In the genomic region with DNA sequence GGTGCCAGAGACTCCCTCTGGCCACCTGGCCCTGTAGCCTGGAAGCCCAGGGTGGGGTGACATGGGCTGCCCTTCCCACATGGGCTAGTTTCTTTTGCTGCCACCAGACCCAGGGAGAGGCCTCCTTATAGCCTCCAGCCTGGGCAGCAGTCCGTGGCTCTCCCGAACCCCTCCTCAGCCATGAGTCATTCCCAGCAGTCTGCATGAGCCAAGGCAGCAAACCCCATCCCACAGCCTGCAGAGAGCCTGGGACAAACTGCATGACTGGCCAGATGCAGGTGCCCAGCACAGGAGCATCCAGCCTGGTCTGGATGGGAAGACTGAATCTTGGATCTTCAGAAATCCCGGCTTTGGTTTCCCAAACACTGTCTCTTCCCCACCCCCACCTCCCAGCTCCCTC, we compare ENCODE assay signal across 15 cellular contexts.
DNase-seq lines count a peak whose midpoint lies in the region; ATAC-seq and TF ChIP-seq lines count a peak whose summit lies in the region.
"Had no signal": no experiment of that assay in that cellular context is flagged by ENCODE, and none has a peak within 500 bp of the region (broad histone marks: within the 10 kb centered on the region; RNA-seq: fewer than 3 reads in every experiment).

No MANE protein-coding gene starts in this region.

- H3F3A ChIP-seq in SK-N-SH (replicated peaks; ENCODE audit: insufficient read depth): peaks cover 5% of the 10 kb centered on the region

- H3K27me3 ChIP-seq in SK-N-SH (ENCODE audit: insufficient read depth): no peaks in the 10 kb centered on the region
- H3K27me3 ChIP-seq in neuronal stem cell (ENCODE audit: control insufficient read depth in 3 of 3, insufficient read depth in 3 of 3, low read depth in 1 of 3, low read length in 3 of 3): peaks cover 0 to 29% (median 0%) of the 10 kb centered on the region in 3 experiments
- no peaks in the 10 kb centered on the region for H3K27me3 ChIP-seq in WERI-Rb-1 (ENCODE audit: insufficient read depth, low read depth, severe bottlenecking)
- H3K27me3 ChIP-seq: cardiac muscle cell had no signal

- CTCF ChIA-PET in SK-N-SH (lab: Yijun Ruan, JAX): interaction anchor here (0.6 to 12.2 kb wide), 12 partner anchors 10 to 410 kb away, joined by 3 to 203 read pairs (median 6); a partner anchor contains a TSS

- H2AFZ ChIP-seq in SK-N-SH (ENCODE audit: low read depth) (no peak overlapping the region), neuronal stem cell (ENCODE audit: low read length) (no peak overlapping the region)

- no peaks in the 10 kb centered on the region for H3K9me2 ChIP-seq in SK-N-SH

- no peaks in the 10 kb centered on the region for H3K79me1 ChIP-seq in neuronal stem cell (ENCODE audit: low read depth, low read length)

- no peak overlapping the region for H4K8ac ChIP-seq in neuronal stem cell (ENCODE audit: low read depth, low read length)

- H3K4me3 ChIP-seq in AG10803 (ENCODE audit: low read length): no peak overlapping the region
- H3K4me3 ChIP-seq in SK-N-SH (ENCODE audit: low read depth in 2 of 2, low read length in 1 of 2): no peak overlapping the region
- H3K4me3 ChIP-seq in fibroblast of mammary gland (ENCODE audit: control insufficient read depth, low read depth, low read length): no peak overlapping the region
- no peak overlapping the region for H3K4me3 ChIP-seq in neuronal stem cell (ENCODE audit: low read length in 2 of 2)
- no peak overlapping the region for H3K4me3 ChIP-seq in WERI-Rb-1 (ENCODE audit: low read depth, low read length)
- H3K4me3 ChIP-seq: cardiac muscle cell, GM12878 had no signal

- H3K36me3 Mint-ChIP-seq in endothelial cell (ENCODE audit: low read depth, unreplicated experiment): no peaks in the 10 kb centered on the region
- H3K36me3 Mint-ChIP-seq: immature natural killer cell had no signal

- H2AK5ac ChIP-seq in neuronal stem cell (ENCODE audit: low read depth, low read length): peak overlapping the region; percentile 98

- H3K18ac ChIP-seq in neuronal stem cell (ENCODE audit: low read length): peak overlapping the region; percentile 4

- 13% methylated on average over 1 of the region's 3 CpGs for WGBS in SK-N-SH (ENCODE audit: low lambda C conversion rate)
- no CpG with 5 or more reads among the region's 3 CpGs for WGBS in neuronal stem cell (ENCODE audit: extremely low coverage in 2 of 2, insufficient read length in 2 of 2, insufficient replicate concordance in 1 of 2), 2 donors

- no peaks in the 10 kb centered on the region for H3K9me3 Mint-ChIP-seq in endothelial cell (ENCODE audit: unreplicated experiment)
- H3K9me3 Mint-ChIP-seq: immature natural killer cell had no signal

- POLR2A ChIA-PET in SK-N-SH (lab: Yijun Ruan, JAX): interaction anchor here (1.0 to 5.7 kb wide), 9 partner anchors 9 to 278 kb away, joined by 3 to 49 read pairs (median 5); no protein-coding TSS in a partner anchor

- peak overlapping the region; percentile 84 for H2BK5ac ChIP-seq in neuronal stem cell (ENCODE audit: low read length)

- H3K9ac ChIP-seq in SK-N-SH (no peak overlapping the region; the same call in 1 of the 2 replicates), neuronal stem cell (ENCODE audit: low read depth, low read length, poor library complexity) (peak overlapping the region; percentile 64)

- no peaks in the 10 kb centered on the region for H4K20me1 ChIP-seq in SK-N-SH (ENCODE audit: insufficient read depth)

- peak in 1 of 2 experiments; percentile 40; a peak in 1 of 4 replicates for TF ChIP-seq EP300 in SK-N-SH (IDR thresholded peaks at IDR 0.05; ENCODE audit: borderline replicate concordance in 1 of 2, low read depth in 1 of 2, low read length in 1 of 2)

- peaks cover 13% of the 10 kb centered on the region for H3K27me3 Mint-ChIP-seq in endothelial cell (ENCODE audit: unreplicated experiment)

- H4K91ac ChIP-seq in neuronal stem cell (ENCODE audit: low read depth, low read length, poor library complexity): no peak overlapping the region

- no peak for ATAC-seq in HG03108 (IDR thresholded peaks at IDR 0.05; ENCODE audit: unreplicated experiment)
- ATAC-seq in HG02852 (IDR thresholded peaks at IDR 0.05; ENCODE audit: unreplicated experiment): no peak
- ATAC-seq: stimulated activated naive CD8-positive, alpha-beta T cell treated with anti-CD3 and anti-CD28 coated beads, Interleukin-15, Interleukin-2, amounts not matched to agents 100 U/mL and 50 U/mL, for 24 hours had no signal

- peak overlapping the region; percentile 2 for H2BK15ac ChIP-seq in neuronal stem cell (ENCODE audit: low read length)

- no peak overlapping the region for H3K4ac ChIP-seq in neuronal stem cell (ENCODE audit: low read length)

- TF ChIP-seq RAD21 in SK-N-SH (IDR thresholded peaks at IDR 0.05; ENCODE audit: low read length): 0 out of 2 replicates have a peak, but pooled peaks have one; percentile 21

- H3K4me1 ChIP-seq in SK-N-SH (ENCODE audit: control insufficient read depth in 1 of 2, insufficient read depth in 2 of 2, low read depth in 1 of 2, low read length in 1 of 2) (peaks cover 56 to 99% of the 10 kb centered on the region in 2 experiments), neuronal stem cell (ENCODE audit: control insufficient read depth in 2 of 2, insufficient read depth in 1 of 2, low read depth in 1 of 2, low read length in 2 of 2) (peaks cover 12 to 20% of the 10 kb centered on the region in 2 donors)

- H2BK12ac ChIP-seq in neuronal stem cell (ENCODE audit: low read length): no peak overlapping the region

- TF ChIP-seq CTCF in AG10803 (conservative IDR thresholded peaks at IDR 0.05; ENCODE audit: low read length): no peak
- no peak for TF ChIP-seq CTCF in SK-N-SH (IDR thresholded peaks at IDR 0.05)
- no peak for TF ChIP-seq CTCF in fibroblast of mammary gland (conservative IDR thresholded peaks at IDR 0.05; ENCODE audit: control insufficient read depth, insufficient read depth, low read depth, low read length)
- no peak for TF ChIP-seq CTCF in endothelial cell (IDR thresholded peaks at IDR 0.05; ENCODE audit: unreplicated experiment)
- no peak for TF ChIP-seq CTCF in WERI-Rb-1 (IDR thresholded peaks at IDR 0.05; ENCODE audit: low read depth, low read length)

- DNase-seq in AG10803 (ENCODE audit: low read depth) (peak; percentile 71), SK-N-SH (no peak), fibroblast of mammary gland (ENCODE audit: low read depth) (peak; percentile 89), neuronal stem cell (ENCODE audit: low spot score) (no peak), endothelial cell (ENCODE audit: low spot score) (no peak), WERI-Rb-1 (no peak)
- DNase-seq: activated CD4-positive, alpha-beta T cell treated with anti-CD3 and anti-CD28 coated beads for 48 hours; immature natural killer cell; NCI-H1417; stimulated activated naive CD8-positive, alpha-beta T cell treated with anti-CD3 and anti-CD28 coated beads, Interleukin-15, Interleukin-2, amounts not matched to agents 100 U/mL and 50 U/mL, for 24 hours had no signal

- H3K79me2 ChIP-seq in SK-N-SH (ENCODE audit: insufficient read depth): no peaks in the 10 kb centered on the region

- no peaks in the 10 kb centered on the region for H3K36me3 ChIP-seq in SK-N-SH (replicated peaks in 1 of 2; ENCODE audit: control insufficient read depth in 1 of 2, insufficient read depth in 2 of 2, low read length in 1 of 2)
- H3K36me3 ChIP-seq in neuronal stem cell (replicated peaks in 1 of 2; ENCODE audit: control insufficient read depth in 2 of 2, insufficient read depth in 2 of 2, low read length in 2 of 2): no peaks in the 10 kb centered on the region
- no peaks in the 10 kb centered on the region for H3K36me3 ChIP-seq in WERI-Rb-1
- H3K36me3 ChIP-seq: cardiac muscle cell had no signal

- no peak overlapping the region for H3K14ac ChIP-seq in neuronal stem cell (ENCODE audit: low read length)

- H3K4me1 Mint-ChIP-seq in endothelial cell (ENCODE audit: unreplicated experiment): peaks cover 29% of the 10 kb centered on the region
- H3K4me1 Mint-ChIP-seq: immature natural killer cell had no signal

- no peak overlapping the region for H2BK120ac ChIP-seq in neuronal stem cell (ENCODE audit: low read depth, low read length)

- no peak overlapping the region for H3K27ac Mint-ChIP-seq in endothelial cell (ENCODE audit: unreplicated experiment)
- H3K27ac Mint-ChIP-seq: immature natural killer cell had no signal

- H3K23ac ChIP-seq in neuronal stem cell (ENCODE audit: low read depth, low read length, poor library complexity): no peak overlapping the region

- H3K4me2 ChIP-seq in SK-N-SH (peak overlapping the region; percentile 48; the same call in 1 of the 2 replicates), neuronal stem cell (ENCODE audit: insufficient read depth, low read length, poor library complexity, severe bottlenecking) (no peak overlapping the region)

- H3K27ac ChIP-seq in SK-N-SH (ENCODE audit: low read depth in 2 of 2, low read length in 1 of 2) (peak overlapping the region; percentile 68 to 94), neuronal stem cell (replicated peaks; ENCODE audit: low read length) (no peak overlapping the region), WERI-Rb-1 (no peak overlapping the region)
- H3K27ac ChIP-seq: C4-2B had no signal

- no peak overlapping the region for H3K4me3 Mint-ChIP-seq in endothelial cell (ENCODE audit: unreplicated experiment)
- H3K4me3 Mint-ChIP-seq: immature natural killer cell had no signal

- H3K9me3 ChIP-seq in SK-N-SH (no peaks in the 10 kb centered on the region), neuronal stem cell (replicated peaks in 1 of 2; ENCODE audit: control insufficient read depth in 2 of 2, insufficient read depth in 1 of 2, low read depth in 1 of 2, low read length in 2 of 2) (no peaks in the 10 kb centered on the region), WERI-Rb-1 (ENCODE audit: severe bottlenecking) (no peaks in the 10 kb centered on the region)

Comparison
In these comparisons a context has a peak if more than half of its experiments do, and no peak if none do; other contexts are left out.
1. DNase-seq: peak in AG10803 (single experiment) and fibroblast of mammary gland (single experiment); none in SK-N-SH (single experiment), neuronal stem cell (single experiment), endothelial cell (single experiment) and WERI-Rb-1 (single experiment).
2. H3K27ac ChIP-seq: peak in SK-N-SH (2 of 2); none in neuronal stem cell (single experiment) and WERI-Rb-1 (single experiment).